ENCODE assay signal across 1 cellular context in genomic region chr4:153506972-153507678, GRCh38.
TF ChIP-seq lines count a peak whose summit lies in the region.

No MANE protein-coding gene starts in this region.

TF ChIP-seq in IMR-90, 13 proteins besides CTCF, POLR2A, EP300 and RAD21 (continued from another document):
- TF ChIP-seq MAZ (IDR thresholded peaks at IDR 0.05; ENCODE audit: borderline replicate concordance, low read depth, low read length) (no peak), FOS (IDR thresholded peaks at IDR 0.05; ENCODE audit: low read depth, low read length) (no peak)
